ENCODE assay signal across 8 cellular contexts in genomic region chr1:31296486-31297272, GRCh38. TPM values are rescaled to one million over a fixed set of nuclear protein-coding genes. Genes with fewer than 3 reads are reported as not detected.
DNase-seq lines count a peak whose midpoint lies in the region; ATAC-seq and TF ChIP-seq lines count a peak whose summit lies in the region.

TSS of gene SNRNP40 (minus strand) at chr1:31296788. CDS start at chr1:31296751, 37 bp downstream.
TSS of gene ZCCHC17 (plus strand) at chr1:31297032. CDS start at chr1:31310099, 13,067 bp downstream.

- intact Hi-C loops in adrenal gland (cut with DNase I) (no loop called here), heart left ventricle (cut with DNase I) (no loop called here), posterior cingulate gyrus (cut with DNase I) (loop anchor here (2.0 kb wide), 1 partner anchor 112 kb away; no protein-coding TSS in a partner anchor), upper lobe of right lung (cut with DNase I) (no loop called here)

- H3K27me3 ChIP-seq in adrenal gland (no peaks in the 10 kb centered on the region), heart left ventricle (no peaks in the 10 kb centered on the region), upper lobe of right lung (no peaks in the 10 kb centered on the region)

- TF ChIP-seq POLR2A in adrenal gland (IDR thresholded peaks at IDR 0.05) (peak; percentile 73 to 90), heart left ventricle (IDR thresholded peaks at IDR 0.05) (peak; percentile 27 to 88)

- TF ChIP-seq CTCF in GM12873 (IDR thresholded peaks at IDR 0.05; ENCODE audit: insufficient read depth, low read depth, low read length, missing control alignments) (peak; percentile 8), adrenal gland (IDR thresholded peaks at IDR 0.05) (peak in 1 of 6 experiments; percentile 17), heart left ventricle (IDR thresholded peaks at IDR 0.05) (peak in 7 of 12 donors; percentile 10 to 48 (median 25)), upper lobe of right lung (IDR thresholded peaks at IDR 0.05) (peak; percentile 27)

- ATAC-seq in HG02763 (IDR thresholded peaks at IDR 0.05; ENCODE audit: unreplicated experiment) (peak; percentile 94), heart left ventricle (peak; percentile 99 to 100 (median 100)), upper lobe of right lung (peak; percentile 99)

- H3K9me3 ChIP-seq in adrenal gland (replicated peaks in 1 of 3) (no peaks in the 10 kb centered on the region), heart left ventricle (no peaks in the 10 kb centered on the region), upper lobe of right lung (no peaks in the 10 kb centered on the region)

- H3K36me3 ChIP-seq in adrenal gland (replicated peaks in 1 of 2): peaks cover 0 to 24% of the 10 kb centered on the region in 2 donors
- H3K36me3 ChIP-seq in heart left ventricle: peaks cover 0 to 31% (median 23%) of the 10 kb centered on the region in 9 donors
- peaks cover 31% of the 10 kb centered on the region for H3K36me3 ChIP-seq in upper lobe of right lung

- peak; percentile 98 for DNase-seq in NCI-H1417 treated with DMSO at 0.1 percent for 48 hours (lab: John Stamatoyannopoulos, UW)
- DNase-seq in SW480 (ENCODE audit: low spot score): peak; percentile 99
- peak; percentile 94 to 99 (median 97) for DNase-seq in adrenal gland
- DNase-seq in heart left ventricle: peak; percentile 94 to 97 (median 96)
- peak; percentile 82 to 99 (median 93) for DNase-seq in posterior cingulate gyrus
- peak; percentile 95 for DNase-seq in upper lobe of right lung

- H3K4me1 ChIP-seq in adrenal gland (replicated peaks in 1 of 2): peaks cover 10 to 40% of the 10 kb centered on the region in 2 donors
- peaks cover 6 to 38% (median 22%) of the 10 kb centered on the region in 12 donors for H3K4me1 ChIP-seq in heart left ventricle
- H3K4me1 ChIP-seq in upper lobe of right lung: peaks cover 16% of the 10 kb centered on the region

- WGBS in adrenal gland, 4 donors: 0 to 1% (median 0%) methylated on average over 22 to 53 of the region's 53 CpGs
- WGBS in heart left ventricle, 4 donors: 0 to 1% (median 0%) methylated on average over 28 to 53 of the region's 53 CpGs

- H3K27ac ChIP-seq in adrenal gland: peak within 1 kb of the TSS; percentile 24 to 95 (median 87)
- peak within 1 kb of the TSS; percentile 28 to 96 (median 90) for H3K27ac ChIP-seq in heart left ventricle
- peak within 1 kb of the TSS; percentile 95 for H3K27ac ChIP-seq in upper lobe of right lung

- H3K4me3 ChIP-seq in adrenal gland: peak within 1 kb of the TSS; percentile 30 to 94 (median 70)
- H3K4me3 ChIP-seq in heart left ventricle: peak within 1 kb of the TSS; percentile 59 to 98 (median 86)
- peak within 1 kb of the TSS; percentile 99 for H3K4me3 ChIP-seq in upper lobe of right lung

RNA-seq across cellular contexts. Expression of gene SNRNP40, which starts in this region (rescaled TPM):
- total RNA-seq in adrenal gland: 10 to 100 TPM; 25.9 to 58.7 (median 41.3) TPM
- polyA plus RNA-seq in adrenal gland: 10 to 100 TPM; 12.0 to 37.1 (median 15.9) TPM
- 10 to 100 TPM; 15.8 to 26.0 (median 17.6) TPM for total RNA-seq in heart left ventricle
- polyA plus RNA-seq in heart left ventricle: 10 to 100 TPM in 1 of 2 donors, 1 to 10 TPM in 1; 8.6 to 18.3 TPM
- 35.2 TPM for total RNA-seq in upper lobe of right lung

RNA-seq across cellular contexts. Expression of gene ZCCHC17, which starts in this region (rescaled TPM):
- total RNA-seq in adrenal gland: 10 to 100 TPM; 20.9 to 49.8 (median 26.2) TPM
- polyA plus RNA-seq in adrenal gland: 10 to 100 TPM; 31.5 to 62.1 (median 45.1) TPM
- 10 to 100 TPM; 10.1 to 15.5 (median 11.7) TPM for total RNA-seq in heart left ventricle
- 10 to 100 TPM; 15.4 to 29.5 TPM for polyA plus RNA-seq in heart left ventricle
- total RNA-seq in upper lobe of right lung: 16.0 TPM

Comparison
In these comparisons a context has a peak if more than half of its experiments do, and no peak if none do; other contexts are left out.
1. Peak in every context shown above with its lines: DNase-seq, ATAC-seq, H3K4me3 ChIP-seq and H3K27ac ChIP-seq.